Comparison of ENCODE assay signal across 12 cellular contexts in the genomic region with DNA sequence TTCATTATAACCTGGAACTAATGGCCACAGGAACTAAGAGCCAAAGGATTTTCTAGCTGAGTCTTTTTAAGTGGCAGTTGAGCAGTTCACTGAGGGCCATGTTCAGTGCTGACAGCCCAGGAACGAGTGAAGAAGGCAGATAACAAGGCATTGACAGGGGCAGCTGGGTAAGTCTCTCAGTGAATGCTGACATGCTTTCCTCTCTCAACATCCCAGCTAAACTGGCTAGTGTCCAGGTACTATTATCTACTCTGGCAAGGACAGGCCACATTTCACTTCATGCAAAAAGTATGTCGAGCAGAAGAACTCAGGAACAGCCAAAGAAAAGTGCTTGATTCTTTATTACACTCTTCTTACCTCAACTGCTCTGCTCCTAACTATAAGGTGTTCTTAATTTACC.
DNase-seq lines count a peak whose midpoint lies in the region; ATAC-seq and TF ChIP-seq lines count a peak whose summit lies in the region.
"Had no signal": no experiment of that assay in that cellular context is flagged by ENCODE, and none has a peak within 500 bp of the region (broad histone marks: within the 10 kb centered on the region; RNA-seq: fewer than 3 reads in every experiment).

No MANE protein-coding gene starts in this region.

- H3K79me2 ChIP-seq in OCI-LY1 (ENCODE audit: insufficient read depth, low read length): no peaks in the 10 kb centered on the region

- peaks cover 2% of the 10 kb centered on the region for H3K9me3 Mint-ChIP-seq in activated CD4-positive, alpha-beta memory T cell treated with anti-CD3 and anti-CD28 coated beads for 36 hours
- H3K9me3 Mint-ChIP-seq: activated naive CD8-positive, alpha-beta T cell treated with anti-CD3 and anti-CD28 coated beads, Interleukin-2, amount 10 ng/mL, durations not matched to agents 7 days and 5 days; T-helper 1 cell treated with Interleukin-12 subunit alpha and Interleukin-12 subunit beta and Interleukin-4 antibody, amounts not matched to agents 30 μg/mL and 1 μg/mL, for 36 hours had no signal

- peak overlapping the region; percentile 51 for H3K27ac ChIP-seq in OCI-LY1 (ENCODE audit: low read depth, low read length, poor library complexity, severe bottlenecking)
- peak overlapping the region in 49 of 59 donors; percentile 3 to 86 (median 70) for H3K27ac ChIP-seq in dorsolateral prefrontal cortex
- no peak overlapping the region for H3K27ac ChIP-seq in mesenchymal stem cell (ENCODE audit: low read length, poor library complexity, severe bottlenecking)

- H3K27me3 Mint-ChIP-seq in activated CD4-positive, alpha-beta memory T cell treated with anti-CD3 and anti-CD28 coated beads for 36 hours: no peaks in the 10 kb centered on the region
- H3K27me3 Mint-ChIP-seq: activated naive CD8-positive, alpha-beta T cell treated with anti-CD3 and anti-CD28 coated beads, Interleukin-2, amount 10 ng/mL, durations not matched to agents 7 days and 5 days; CD4-positive, alpha-beta memory T cell; naive thymus-derived CD4-positive, alpha-beta T cell had no signal

- H2AK5ac ChIP-seq in mesenchymal stem cell (ENCODE audit: low read length, severe bottlenecking): no peak overlapping the region

- no peak overlapping the region for H2BK12ac ChIP-seq in mesenchymal stem cell (ENCODE audit: low read length in 2 of 2)

- H3K4me2 ChIP-seq in OCI-LY1 (ENCODE audit: low read length) (peak overlapping the region; percentile 2; the same call in 1 of the 2 replicates), mesenchymal stem cell (ENCODE audit: low read length, poor library complexity, severe bottlenecking) (no peak overlapping the region)

- H3K9ac ChIP-seq in OCI-LY1 (ENCODE audit: low read length) (no peak overlapping the region), mesenchymal stem cell (ENCODE audit: low read length) (no peak overlapping the region)

- no peak overlapping the region for H3K18ac ChIP-seq in mesenchymal stem cell (ENCODE audit: low read depth in 1 of 2, low read length in 2 of 2)

- no peak overlapping the region for H3K4ac ChIP-seq in mesenchymal stem cell (ENCODE audit: low read depth in 1 of 2, low read length in 2 of 2)

- intact Hi-C loops in dorsolateral prefrontal cortex (cut with DNase I): no loop called here
- intact Hi-C loops in activated CD4-positive, alpha-beta memory T cell treated with anti-CD3 and anti-CD28 coated beads for 36 hours (cut with micrococcal nuclease): no loop called here

- H4K8ac ChIP-seq in mesenchymal stem cell (ENCODE audit: low read length): no peak overlapping the region

- no peaks in the 10 kb centered on the region for H3K79me1 ChIP-seq in mesenchymal stem cell (replicated peaks; ENCODE audit: low read length, poor library complexity, severe bottlenecking)

- H3K36me3 ChIP-seq in OCI-LY1 (ENCODE audit: insufficient read depth, low read length) (no peaks in the 10 kb centered on the region), mesenchymal stem cell (ENCODE audit: control insufficient read depth in 1 of 2, insufficient read depth in 2 of 2, low read depth in 1 of 2, low read length in 2 of 2) (no peaks in the 10 kb centered on the region)

- DNase-seq in EL (peak; percentile 55), dorsolateral prefrontal cortex (no peak), mesenchymal stem cell (peak; percentile 5), NK-92 (lab: John Stamatoyannopoulos, UW; ENCODE audit: unreplicated experiment) (no peak)
- DNase-seq in activated CD4-positive, alpha-beta memory T cell treated with anti-CD3 and anti-CD28 coated beads for 36 hours: no peak
- DNase-seq: activated naive CD8-positive, alpha-beta T cell treated with anti-CD3 and anti-CD28 coated beads, Interleukin-2, amount 10 ng/mL, durations not matched to agents 7 days and 5 days; CD4-positive, alpha-beta memory T cell; naive thymus-derived CD4-positive, alpha-beta T cell had no signal

- no peaks in the 10 kb centered on the region for H3K4me1 Mint-ChIP-seq in activated CD4-positive, alpha-beta memory T cell treated with anti-CD3 and anti-CD28 coated beads for 36 hours (ENCODE audit: low read depth)
- H3K4me1 Mint-ChIP-seq: activated naive CD8-positive, alpha-beta T cell treated with anti-CD3 and anti-CD28 coated beads, Interleukin-2, amount 10 ng/mL, durations not matched to agents 7 days and 5 days; CD4-positive, alpha-beta memory T cell; naive thymus-derived CD4-positive, alpha-beta T cell had no signal

- H3K4me1 ChIP-seq in OCI-LY1 (ENCODE audit: insufficient read depth, low read length, severe bottlenecking): peaks cover 39% of the 10 kb centered on the region
- no peaks in the 10 kb centered on the region for H3K4me1 ChIP-seq in mesenchymal stem cell (ENCODE audit: control insufficient read depth, insufficient read depth, low read depth, low read length)

- H3K4me3 ChIP-seq in OCI-LY1 (ENCODE audit: low read depth, low read length, poor library complexity, severe bottlenecking) (no peak overlapping the region), dorsolateral prefrontal cortex (no peak overlapping the region), mesenchymal stem cell (ENCODE audit: insufficient read depth in 1 of 2, low read depth in 1 of 2, low read length in 2 of 2) (no peak overlapping the region)

- no peak overlapping the region for H3K4me3 Mint-ChIP-seq in activated CD4-positive, alpha-beta memory T cell treated with anti-CD3 and anti-CD28 coated beads for 36 hours
- H3K4me3 Mint-ChIP-seq: activated naive CD8-positive, alpha-beta T cell treated with anti-CD3 and anti-CD28 coated beads, Interleukin-2, amount 10 ng/mL, durations not matched to agents 7 days and 5 days; CD4-positive, alpha-beta memory T cell; naive thymus-derived CD4-positive, alpha-beta T cell; T-helper 1 cell treated with Interleukin-12 subunit alpha and Interleukin-12 subunit beta and Interleukin-4 antibody, amounts not matched to agents 30 μg/mL and 1 μg/mL, for 36 hours had no signal

- ATAC-seq in HG02981 (IDR thresholded peaks at IDR 0.05; ENCODE audit: unreplicated experiment): no peak
- no peak for ATAC-seq in GM18907 (IDR thresholded peaks at IDR 0.05; ENCODE audit: unreplicated experiment)
- ATAC-seq: naive thymus-derived CD4-positive, alpha-beta T cell had no signal

- H3F3A ChIP-seq in OCI-LY1 (ENCODE audit: insufficient read depth, low read length): no peaks in the 10 kb centered on the region

- no peak overlapping the region for H3K14ac ChIP-seq in mesenchymal stem cell (ENCODE audit: low read length in 2 of 2)

- no peak overlapping the region for H2BK15ac ChIP-seq in mesenchymal stem cell (ENCODE audit: low read depth, poor library complexity, severe bottlenecking)

- no peaks in the 10 kb centered on the region for H3K27me3 ChIP-seq in OCI-LY1 (ENCODE audit: insufficient read depth, low read length)
- H3K27me3 ChIP-seq in dorsolateral prefrontal cortex: no peaks in the 10 kb centered on the region
- no peaks in the 10 kb centered on the region for H3K27me3 ChIP-seq in mesenchymal stem cell (ENCODE audit: control insufficient read depth in 1 of 2, insufficient read depth in 1 of 2, low read length in 2 of 2)

- H3K9me3 ChIP-seq in OCI-LY1 (ENCODE audit: low read length): no peaks in the 10 kb centered on the region
- no peaks in the 10 kb centered on the region for H3K9me3 ChIP-seq in mesenchymal stem cell (ENCODE audit: control insufficient read depth, low read length)

- WGBS in mesenchymal stem cell: 60% methylated on average over 2 of the region's 2 CpGs

- POLR2A ChIA-PET in activated CD4-positive, alpha-beta memory T cell treated with anti-CD3 and anti-CD28 coated beads for 36 hours (lab: Charles Lee): no interaction called here

- no peak overlapping the region for H2BK120ac ChIP-seq in mesenchymal stem cell (ENCODE audit: low read depth, low read length)

- no peaks in the 10 kb centered on the region for H4K20me1 ChIP-seq in OCI-LY1 (ENCODE audit: insufficient read depth, low read length)

- H3K36me3 Mint-ChIP-seq in activated CD4-positive, alpha-beta memory T cell treated with anti-CD3 and anti-CD28 coated beads for 36 hours: no peaks in the 10 kb centered on the region
- H3K36me3 Mint-ChIP-seq: activated naive CD8-positive, alpha-beta T cell treated with anti-CD3 and anti-CD28 coated beads, Interleukin-2, amount 10 ng/mL, durations not matched to agents 7 days and 5 days; CD4-positive, alpha-beta memory T cell; naive thymus-derived CD4-positive, alpha-beta T cell had no signal

- H2BK5ac ChIP-seq in mesenchymal stem cell (ENCODE audit: low read depth, low read length, poor library complexity, severe bottlenecking): no peak overlapping the region

- H3K23ac ChIP-seq in mesenchymal stem cell (ENCODE audit: low read length in 2 of 2): no peak overlapping the region

- no peaks in the 10 kb centered on the region for H3K9me2 ChIP-seq in OCI-LY1 (ENCODE audit: low read depth, low read length)

- no peak overlapping the region for H4K91ac ChIP-seq in mesenchymal stem cell (ENCODE audit: low read length)

- CTCF ChIA-PET in activated CD4-positive, alpha-beta memory T cell treated with anti-CD3 and anti-CD28 coated beads for 36 hours (lab: Charles Lee): no interaction called here

- TF ChIP-seq CTCF in OCI-LY1 (IDR thresholded peaks at IDR 0.05; ENCODE audit: low read length) (no peak), dorsolateral prefrontal cortex (IDR thresholded peaks at IDR 0.05 in 54 of 56, conservative IDR thresholded peaks at IDR 0.05 in 2 of 56; ENCODE audit: low read depth in 1 of 56, partially characterized antibody in 56 of 56) (no peak)

- no peak overlapping the region for H2AFZ ChIP-seq in OCI-LY1 (ENCODE audit: low read length)
- no peak overlapping the region for H2AFZ ChIP-seq in mesenchymal stem cell (ENCODE audit: low read depth, low read length)

- H3K27ac Mint-ChIP-seq in activated CD4-positive, alpha-beta memory T cell treated with anti-CD3 and anti-CD28 coated beads for 36 hours: no peak overlapping the region
- H3K27ac Mint-ChIP-seq: activated naive CD8-positive, alpha-beta T cell treated with anti-CD3 and anti-CD28 coated beads, Interleukin-2, amount 10 ng/mL, durations not matched to agents 7 days and 5 days; CD4-positive, alpha-beta memory T cell; naive thymus-derived CD4-positive, alpha-beta T cell; T-helper 1 cell treated with Interleukin-12 subunit alpha and Interleukin-12 subunit beta and Interleukin-4 antibody, amounts not matched to agents 30 μg/mL and 1 μg/mL, for 36 hours had no signal

Comparison
In these comparisons a context has a peak if more than half of its experiments do, and no peak if none do; other contexts are left out.
1. DNase-seq: peak in EL (single experiment) and mesenchymal stem cell (single experiment); none in dorsolateral prefrontal cortex (0 of 10), activated CD4-positive, alpha-beta memory T cell treated with anti-CD3 and anti-CD28 coated beads for 36 hours (single experiment) and NK-92 (single experiment).